23 cellular contexts compared by ENCODE assay signal in the genomic region with DNA sequence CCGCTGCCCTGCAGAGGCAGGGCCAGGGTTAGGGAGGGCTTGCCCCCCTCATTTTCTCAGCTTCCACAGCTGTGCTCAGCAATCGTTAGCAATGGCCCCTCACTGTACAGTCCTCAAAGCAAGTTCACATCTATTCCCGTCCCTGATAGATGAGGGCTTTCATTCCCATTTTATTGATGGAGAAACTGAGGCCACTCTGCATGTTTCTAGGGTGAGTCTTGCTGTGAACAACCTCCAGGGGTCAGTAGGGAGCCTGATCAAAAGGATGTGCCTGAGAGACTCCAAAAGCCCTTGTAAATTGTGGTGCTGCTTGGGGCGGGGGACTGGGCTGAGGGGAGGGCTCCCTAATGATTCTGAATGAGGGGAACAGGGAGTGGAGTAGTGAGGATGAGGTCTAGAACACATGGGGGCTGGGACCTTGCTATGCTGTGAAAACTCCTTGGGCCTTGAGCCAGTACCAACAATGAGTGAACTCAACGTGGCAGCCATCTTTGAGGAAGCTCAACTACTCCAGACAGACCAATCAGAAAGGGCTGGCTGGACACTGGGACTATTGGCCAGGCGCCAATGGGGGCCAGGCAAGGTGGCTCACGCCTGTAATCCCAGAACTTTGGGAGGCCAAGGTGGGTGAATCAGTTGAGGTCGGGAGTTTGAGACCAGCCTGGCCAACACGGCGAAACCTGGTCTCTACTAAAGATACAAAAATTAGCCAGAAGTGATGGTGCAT. TPM values are rescaled to one million over a fixed set of nuclear protein-coding genes. Genes with fewer than 3 reads are reported as not detected.
A peak's percentile ranks its signal among the peaks of the same experiment; 100 is the strongest.
DNase-seq lines count a peak whose midpoint lies in the region; ATAC-seq and TF ChIP-seq lines count a peak whose summit lies in the region.
"Had no signal": no experiment of that assay in that cellular context is flagged by ENCODE, and none has a peak within 500 bp of the region (broad histone marks: within the 10 kb centered on the region; RNA-seq: fewer than 3 reads in every experiment).

No MANE protein-coding gene starts in this region.

- H3K4me1 Mint-ChIP-seq in glutamatergic neuron (ENCODE audit: low read depth, unreplicated experiment) = peaks cover 2% of the 10 kb centered on the region

- no peaks in the 10 kb centered on the region for H3K36me3 Mint-ChIP-seq in glutamatergic neuron (ENCODE audit: unreplicated experiment)
- H3K36me3 Mint-ChIP-seq: natural killer cell had no signal

- no peak overlapping the region for H3K9ac ChIP-seq in colonic mucosa (ENCODE audit: low read depth in 2 of 2, low read length in 2 of 2)

- H3K27me3 Mint-ChIP-seq in glutamatergic neuron (ENCODE audit: unreplicated experiment) = peaks cover 13% of the 10 kb centered on the region

- no peak for ATAC-seq in HG02759 (IDR thresholded peaks at IDR 0.05; ENCODE audit: unreplicated experiment)
- ATAC-seq: activated CD4-positive, CD25-positive, alpha-beta regulatory T cell treated with anti-CD3 and anti-CD28 coated beads, Interleukin-2, amount 50 U/mL, for 24 hours; natural killer cell; psoas muscle had no signal

- no peak overlapping the region for H3K4me2 ChIP-seq in PC-9

- no peaks in the 10 kb centered on the region for H3K9me2 ChIP-seq in PC-9 (ENCODE audit: insufficient read depth)

- CTCF ChIA-PET in HEK293 (lab: Yijun Ruan, JAX) = interaction anchor here (0.6 to 1.4 kb wide), 9 partner anchors 10 to 1276 kb away, joined by 3 to 10 read pairs (median 3); no protein-coding TSS in a partner anchor
- CTCF ChIA-PET in PC-9 (lab: Charles Lee) = no interaction called here

- peaks cover 5% of the 10 kb centered on the region; the same call in 1 of the 2 replicates for H3F3A ChIP-seq in PC-9 (ENCODE audit: insufficient read depth, low read depth)

- H3K4me1 ChIP-seq in HEK293 (ENCODE audit: control insufficient read depth, insufficient read depth, low read length) (no peaks in the 10 kb centered on the region), PC-9 (replicated peaks; ENCODE audit: insufficient read depth) (peaks cover 6% of the 10 kb centered on the region; the same call in 1 of the 2 replicates), colonic mucosa (peaks cover 10% of the 10 kb centered on the region)

- no peaks in the 10 kb centered on the region for H3K36me3 ChIP-seq in HEK293 (ENCODE audit: control insufficient read depth in 2 of 2, insufficient read depth in 1 of 2, low read length in 2 of 2)
- H3K36me3 ChIP-seq in PC-9 (ENCODE audit: low read depth) = no peaks in the 10 kb centered on the region
- H3K36me3 ChIP-seq in colonic mucosa = no peaks in the 10 kb centered on the region
- H3K36me3 ChIP-seq: heart left ventricle had no signal

- H2AFZ ChIP-seq in PC-9 = no peak overlapping the region

- no peak overlapping the region for H3K4me3 Mint-ChIP-seq in glutamatergic neuron (ENCODE audit: unreplicated experiment)
- H3K4me3 Mint-ChIP-seq: natural killer cell had no signal

- no peaks in the 10 kb centered on the region for H3K9me3 ChIP-seq in HEK293 (ENCODE audit: control insufficient read depth, insufficient read depth, low read depth, low read length)
- H3K9me3 ChIP-seq in PC-9 (ENCODE audit: insufficient read depth, low read depth) = no peaks in the 10 kb centered on the region; the same call in 1 of the 2 replicates
- H3K9me3 ChIP-seq in colonic mucosa = no peaks in the 10 kb centered on the region
- H3K9me3 ChIP-seq: psoas muscle had no signal

- peak overlapping the region; percentile 70 for H3K27ac Mint-ChIP-seq in glutamatergic neuron (ENCODE audit: unreplicated experiment)
- H3K27ac Mint-ChIP-seq: natural killer cell had no signal

- H3K27me3 ChIP-seq in PC-9 (ENCODE audit: insufficient read depth, low read depth) (no peaks in the 10 kb centered on the region; the same call in 1 of the 2 replicates), colonic mucosa (no peaks in the 10 kb centered on the region)

- no peaks in the 10 kb centered on the region for H4K20me1 ChIP-seq in PC-9 (ENCODE audit: insufficient read depth)

- H3K4me3 ChIP-seq in HEK293 (ENCODE audit: low read depth, low read length) (no peak overlapping the region), PC-9 (no peak overlapping the region), colonic mucosa (no peak overlapping the region)
- H3K4me3 ChIP-seq: heart left ventricle, psoas muscle had no signal

- TF ChIP-seq CTCF in HEK293 (tag by site-specific recombination; IDR thresholded peaks at IDR 0.05) (no peak), PC-9 (conservative IDR thresholded peaks at IDR 0.05) (peak; percentile 37; the same call in 1 of the 2 replicates), glutamatergic neuron (IDR thresholded peaks at IDR 0.05; ENCODE audit: partially characterized antibody, unreplicated experiment) (no peak), colonic mucosa (IDR thresholded peaks at IDR 0.05) (no peak)

- DNase-seq in DMS 273 (lab: John Stamatoyannopoulos, UW; ENCODE audit: unreplicated experiment) = peak; percentile 68
- no peak for DNase-seq in DMS 273 treated with DMSO at 0.1 percent for 48 hours (lab: John Stamatoyannopoulos, UW)
- DNase-seq in PC-9 = peak in 1 of 2 experiments; percentile 32
- DNase-seq in glutamatergic neuron = no peak
- DNase-seq in stimulated activated CD4-positive, alpha-beta T cell treated with anti-CD3 and anti-CD28 coated beads, Interleukin-1b, Interleukin-23, amount 100 ng/mL, for 48 hours = no peak
- DNase-seq in colonic mucosa = no peak
- DNase-seq: 8988T; activated gamma-delta T cell treated with Interleukin-2 at 50 U/mL for 16 hours; natural killer cell; NCI-H1105; NCI-H774; psoas muscle; SIG-M5; stimulated activated CD4-positive, alpha-beta T cell treated with anti-CD3 and anti-CD28 coated beads, Interleukin-12 subunit alpha, Interleukin-12 subunit beta, amount 100 ng/mL, for 4 hours; stimulated activated naive CD4-positive, alpha-beta T cell; trophoblast cell had no signal

- no peak overlapping the region for H3K27ac ChIP-seq in HEK293 (ENCODE audit: extremely low read depth, low read depth, low read length)
- no peak overlapping the region for H3K27ac ChIP-seq in PC-9
- H3K27ac ChIP-seq in colonic mucosa = no peak overlapping the region
- H3K27ac ChIP-seq: heart left ventricle, psoas muscle had no signal

- no TSS peak for BruUV-seq in PC-9 (replicated peaks; lab: Mats Ljungman, UMichigan)

- intact Hi-C loops in PC-9 (cut with micrococcal nuclease; ENCODE audit: unreplicated experiment) = no loop called here
- intact Hi-C loops in colonic mucosa (cut with DNase I) = no loop called here

- no peaks in the 10 kb centered on the region for H3K79me2 ChIP-seq in PC-9 (ENCODE audit: low read depth)

- POLR2A ChIA-PET in HEK293 (lab: Yijun Ruan, JAX) (no interaction called here), PC-9 (lab: Charles Lee; ENCODE audit: unreplicated experiment) (no interaction called here)

- H3K9me3 Mint-ChIP-seq in glutamatergic neuron (ENCODE audit: unreplicated experiment) = peaks cover 7% of the 10 kb centered on the region
- H3K9me3 Mint-ChIP-seq: natural killer cell had no signal

TF ChIP-seq in HEK293, 187 proteins besides CTCF, POLR2A, EP300 and RAD21 (continues in another document):
- TF ChIP-seq ZNF580 (tag by site-specific recombination; IDR thresholded peaks at IDR 0.05) = no peak
- TF ChIP-seq ZFP3 (tag by site-specific recombination; IDR thresholded peaks at IDR 0.05; ENCODE audit: low read depth) = no peak
- TF ChIP-seq ZNF510 (tag by site-specific recombination; IDR thresholded peaks at IDR 0.05; ENCODE audit: insufficient replicate concordance) = no peak
- TF ChIP-seq ZNF280D (tag by site-specific recombination; IDR thresholded peaks at IDR 0.05) = 0 out of 2 replicates have a peak, but pooled peaks have one; percentile 26
- TF ChIP-seq, protein P1, sequence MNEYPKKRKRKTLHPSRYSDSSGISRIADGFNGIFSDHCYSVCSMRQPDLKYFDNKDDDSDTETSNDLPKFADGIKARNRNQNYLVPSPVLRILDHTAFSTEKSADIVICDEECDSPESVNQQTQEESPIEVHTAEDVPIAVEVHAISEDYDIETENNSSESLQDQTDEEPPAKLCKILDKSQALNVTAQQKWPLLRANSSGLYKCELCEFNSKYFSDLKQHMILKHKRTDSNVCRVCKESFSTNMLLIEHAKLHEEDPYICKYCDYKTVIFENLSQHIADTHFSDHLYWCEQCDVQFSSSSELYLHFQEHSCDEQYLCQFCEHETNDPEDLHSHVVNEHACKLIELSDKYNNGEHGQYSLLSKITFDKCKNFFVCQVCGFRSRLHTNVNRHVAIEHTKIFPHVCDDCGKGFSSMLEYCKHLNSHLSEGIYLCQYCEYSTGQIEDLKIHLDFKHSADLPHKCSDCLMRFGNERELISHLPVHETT (tag by site-specific recombination; IDR thresholded peaks at IDR 0.05) = no peak
- no peak for TF ChIP-seq ZNF341 (tag by site-specific recombination; IDR thresholded peaks at IDR 0.05; ENCODE audit: low read depth)

RNA-seq across cellular contexts. Expression of gene GRIFIN, which starts 6.7 kb away (rescaled TPM):
- total RNA-seq in PC-9 (2021) (not detected in 2 replicates), glutamatergic neuron (ENCODE audit: unreplicated experiment) (not detected), colonic mucosa (not detected)
- total RNA-seq: Daoy; dermis microvascular lymphatic vessel endothelial cell; heart left ventricle; natural killer cell; psoas muscle; T-helper 2 cell treated with Interferon-gamma antibody and Interleukin-4, amounts not matched to agents 100 ng/mL and 5 ng/mL, for 36 hours had no signal

RNA-seq across cellular contexts. Expression of gene LFNG, which starts 36.7 kb away (rescaled TPM):
- 21.3 and 24.7 TPM in 2 replicates for total RNA-seq in PC-9 (2021)
- 75.5 TPM for total RNA-seq in glutamatergic neuron (ENCODE audit: unreplicated experiment)
- 100 to 1,000 TPM in 1 of 2 donors, 10 to 100 TPM in 1; 61.4 to 105 TPM for total RNA-seq in colonic mucosa
